In genomic region chr12:89551747-89552146, GRCh38 we compare ENCODE assay signal across 12 cellular contexts.
"Had no signal": no experiment of that assay in that cellular context is flagged by ENCODE, and none has a peak within 500 bp of the region (broad histone marks: within the 10 kb centered on the region; RNA-seq: fewer than 3 reads in every experiment).

No MANE protein-coding gene starts in this region.

- DNase-seq: heart left ventricle; hippocampal formation; mucosa of descending colon; naive thymus-derived CD8-positive, alpha-beta T cell; posterior cingulate gyrus; stimulated activated CD4-positive, alpha-beta T cell treated with anti-CD3 and anti-CD28 coated beads, Interleukin-2, amount 100 ng/mL, for 48 hours; stimulated activated naive CD4-positive, alpha-beta T cell treated with Interleukin-2 at 50 U/mL for 16 hours; upper lobe of left lung; uterus had no signal

- H3K4me1 ChIP-seq: heart left ventricle, uterus had no signal

- H3K4me3 ChIP-seq: heart left ventricle, mucosa of descending colon, smooth muscle cell, upper lobe of left lung, uterus had no signal

- H3K27ac ChIP-seq: heart left ventricle, neutrophil, upper lobe of left lung, uterus had no signal

- H3K36me3 ChIP-seq: heart left ventricle, neutrophil, upper lobe of left lung, uterus had no signal

- H3K4me2 ChIP-seq: smooth muscle cell had no signal

- ATAC-seq: heart left ventricle; left lobe of liver; mucosa of descending colon; naive thymus-derived CD8-positive, alpha-beta T cell had no signal

- H3K27me3 ChIP-seq: heart left ventricle, neutrophil, upper lobe of left lung, uterus had no signal
